25 cellular contexts compared by ENCODE assay signal in genomic region chr1:172168597-172168872, GRCh38.
A peak's percentile ranks its signal among the peaks of the same experiment; 100 is the strongest.
DNase-seq lines count a peak whose midpoint lies in the region; ATAC-seq, FAIRE-seq and TF ChIP-seq lines count a peak whose summit lies in the region.
"Had no signal": no experiment of that assay in that cellular context is flagged by ENCODE, and none has a peak within 500 bp of the region (broad histone marks: within the 10 kb centered on the region; RNA-seq: fewer than 3 reads in every experiment).

No MANE protein-coding gene starts in this region.

- TF ChIP-seq POLR2A in A549 (IDR thresholded peaks at IDR 0.05; ENCODE audit: low read length) (no peak), body of pancreas (IDR thresholded peaks at IDR 0.05) (no peak)

- no peaks in the 10 kb centered on the region for H3K27me3 Mint-ChIP-seq in mesothelial cell of epicardium (ENCODE audit: low read depth)

- WGBS in A549 (ENCODE audit: missing lambda C conversion rate) = 62% methylated on average over 2 of the region's 2 CpGs
- WGBS in body of pancreas, 2 donors = 49 to 71% methylated on average over 2 of the region's 2 CpGs

- no peak for TF ChIP-seq RAD21 in A549 (conservative IDR thresholded peaks at IDR 0.05 in 1 of 2, IDR thresholded peaks at IDR 0.05 in 1 of 2)

- intact Hi-C loops in body of pancreas (cut with DNase I) = no loop called here

- CTCF ChIA-PET in A549 (lab: Yijun Ruan, JAX) = interaction anchor here (1.2 kb wide), 1 partner anchor 230 kb away, joined by 3 read pairs; no protein-coding TSS in a partner anchor

- TF ChIP-seq CTCF in A549 (IDR thresholded peaks at IDR 0.05) (no peak), body of pancreas (IDR thresholded peaks at IDR 0.05) (no peak), mesothelial cell of epicardium (IDR thresholded peaks at IDR 0.05; ENCODE audit: unreplicated experiment) (no peak)

- no peak for DNase-seq in A549 (ENCODE audit: low read depth in 1 of 2, low spot score in 1 of 2)
- no peak for DNase-seq in body of pancreas
- no peak for DNase-seq in mesothelial cell of epicardium (ENCODE audit: low spot score in 2 of 2, unreplicated experiment in 2 of 2)
- no peak for DNase-seq in middle frontal gyrus (ENCODE audit: extremely low spot score, low spot score)
- DNase-seq in hypothalamus (lab: John Stamatoyannopoulos, UW) = no peak
- no peak for DNase-seq in left lobe of liver (ENCODE audit: low spot score)
- DNase-seq: activated CD4-positive, alpha-beta T cell treated with anti-CD3 and anti-CD28 coated beads for 4 hours; activated CD8-positive, alpha-beta T cell treated with anti-CD3 and anti-CD28 coated beads, Interleukin-2, amount 10 ng/mL, durations not matched to agents 7 days and 5 days; cortex of kidney; kidney; NCI-H1436 treated with DMSO at 0.1 percent for 48 hours; NCI-H748 treated with DMSO at 0.1 percent for 48 hours; Peyer's patch; stimulated activated CD4-positive, alpha-beta T cell treated with anti-CD3 and anti-CD28 coated beads, Interleukin-1b, Interleukin-23, amount 100 ng/mL, for 48 hours; stimulated activated naive CD8-positive, alpha-beta T cell treated with anti-CD3 and anti-CD28 coated beads, Interleukin-15, Interleukin-2, amounts not matched to agents 100 U/mL and 50 U/mL, for 24 hours; T1000; thyroid gland had no signal

- no peaks in the 10 kb centered on the region for H3K36me3 ChIP-seq in body of pancreas (replicated peaks in 1 of 2; ENCODE audit: insufficient read depth in 1 of 2, low read depth in 2 of 2)
- H3K36me3 ChIP-seq: BLaER1, pancreas, Peyer's patch, thyroid gland had no signal

- H3K27ac ChIP-seq in A549 (no peak overlapping the region), body of pancreas (peak overlapping the region in 3 of 4 donors; percentile 4 to 19 (median 14))
- H3K27ac ChIP-seq: BLaER1, thyroid gland, VCaP had no signal

- peak overlapping the region; percentile 86 for H3K27ac Mint-ChIP-seq in mesothelial cell of epicardium
- H3K27ac Mint-ChIP-seq: activated CD8-positive, alpha-beta T cell treated with anti-CD3 and anti-CD28 coated beads, Interleukin-2, amount 10 ng/mL, durations not matched to agents 7 days and 5 days; activated naive CD4-positive, alpha-beta T cell treated with anti-CD3 and anti-CD28 coated beads, Interleukin-2, amount 50 U/mL, for 24 hours; activated T-helper 2 cell treated with anti-CD3 and anti-CD28 coated beads, Interferon-gamma antibody, Interleukin-2, Interleukin-4, amounts not matched to agents 10 μg/mL and 5 μg/mL and 100 μg/mL, durations not matched to agents 14 hours and 24 hours and 36 hours had no signal

- no peaks in the 10 kb centered on the region for H3K27me3 ChIP-seq in body of pancreas
- H3K27me3 ChIP-seq: BLaER1, pancreas, Peyer's patch, thyroid gland had no signal

- no peak for ATAC-seq in A549
- peak; percentile 48 for ATAC-seq in GM19397 (IDR thresholded peaks at IDR 0.05; ENCODE audit: unreplicated experiment)
- ATAC-seq in body of pancreas = no peak
- ATAC-seq in left lobe of liver = no peak
- no peak for ATAC-seq in GM21367 (IDR thresholded peaks at IDR 0.05; ENCODE audit: unreplicated experiment)
- ATAC-seq: activated CD8-positive, alpha-beta T cell treated with anti-CD3 and anti-CD28 coated beads, Interleukin-2, amount 10 ng/mL, durations not matched to agents 7 days and 5 days; stimulated activated naive CD8-positive, alpha-beta T cell treated with anti-CD3 and anti-CD28 coated beads, Interleukin-15, Interleukin-2, amounts not matched to agents 100 U/mL and 50 U/mL, for 24 hours had no signal

- no peaks in the 10 kb centered on the region for H3K36me3 Mint-ChIP-seq in mesothelial cell of epicardium

- no peak overlapping the region for H3K4me3 Mint-ChIP-seq in mesothelial cell of epicardium
- H3K4me3 Mint-ChIP-seq: activated CD8-positive, alpha-beta T cell treated with anti-CD3 and anti-CD28 coated beads, Interleukin-2, amount 10 ng/mL, durations not matched to agents 7 days and 5 days; activated naive CD4-positive, alpha-beta T cell treated with anti-CD3 and anti-CD28 coated beads, Interleukin-2, amount 50 U/mL, for 24 hours had no signal

- H3K9me3 ChIP-seq in A549 (no peaks in the 10 kb centered on the region), body of pancreas (no peaks in the 10 kb centered on the region)
- H3K9me3 ChIP-seq: BLaER1, pancreas, Peyer's patch, thyroid gland had no signal

- no peak overlapping the region for H3K4me3 ChIP-seq in A549
- no peak overlapping the region for H3K4me3 ChIP-seq in body of pancreas
- H3K4me3 ChIP-seq: BLaER1, lung, pancreas, Peyer's patch, thyroid gland had no signal

- peaks cover 58% of the 10 kb centered on the region for H3K4me1 Mint-ChIP-seq in mesothelial cell of epicardium

- POLR2A ChIA-PET in A549 (lab: Yijun Ruan, JAX) = no interaction called here

- TF ChIP-seq EP300 in A549 (IDR thresholded peaks at IDR 0.05) = no peak

- H3K4me1 ChIP-seq in A549 (peaks cover 19% of the 10 kb centered on the region; the same call in 1 of the 3 replicates), body of pancreas (peaks cover 15% of the 10 kb centered on the region)
- H3K4me1 ChIP-seq: BLaER1, Peyer's patch, thyroid gland had no signal

- no peaks in the 10 kb centered on the region for H3K9me3 Mint-ChIP-seq in mesothelial cell of epicardium
- H3K9me3 Mint-ChIP-seq: activated naive CD4-positive, alpha-beta T cell treated with anti-CD3 and anti-CD28 coated beads, Interleukin-2, amount 50 U/mL, for 24 hours; activated T-helper 2 cell treated with anti-CD3 and anti-CD28 coated beads, Interferon-gamma antibody, Interleukin-2, Interleukin-4, amounts not matched to agents 10 μg/mL and 5 μg/mL and 100 μg/mL, durations not matched to agents 14 hours and 24 hours and 36 hours had no signal

- peak overlapping the region; percentile 34; the same call in 1 of the 3 replicates for H3K4me2 ChIP-seq in A549
- H3K4me2 ChIP-seq: BLaER1 had no signal

- FAIRE-seq in A549 (lab: Jason Lieb, UNC) = no peak
- FAIRE-seq: pancreas had no signal

TF ChIP-seq in A549, 52 proteins besides CTCF, POLR2A, EP300 and RAD21:
- TF ChIP-seq E2F6 (IDR thresholded peaks at IDR 0.05; ENCODE audit: borderline replicate concordance, low read depth) (no peak), ZC3H11A (IDR thresholded peaks at IDR 0.05) (no peak), HEYL (CRISPR knock-in tag; IDR thresholded peaks at IDR 0.05) (no peak), ELK1 (IDR thresholded peaks at IDR 0.05; ENCODE audit: low read depth, low read length) (no peak), MYC (IDR thresholded peaks at IDR 0.05; ENCODE audit: borderline replicate concordance, low read length) (no peak), BHLHE40 (IDR thresholded peaks at IDR 0.05; ENCODE audit: low read depth, low read length) (no peak), BCL3 (IDR thresholded peaks at IDR 0.05) (no peak), NR3C1 (IDR thresholded peaks at IDR 0.05) (no peak), FOXS1 (CRISPR knock-in tag; IDR thresholded peaks at IDR 0.05) (no peak), SREBF2 (IDR thresholded peaks at IDR 0.05) (no peak), GATA3 (IDR thresholded peaks at IDR 0.05; ENCODE audit: borderline replicate concordance) (no peak), HDAC2 (IDR thresholded peaks at IDR 0.05) (no peak), CHD4 (IDR thresholded peaks at IDR 0.05; ENCODE audit: borderline replicate concordance) (no peak)

Comparison
In these comparisons a context has a peak if more than half of its experiments do, and no peak if none do; other contexts are left out.
1. H3K27ac ChIP-seq: peak in body of pancreas (3 of 4); none in A549 (0 of 2).